Comparison of ENCODE assay signal across 13 cellular contexts in genomic region chr1:89259283-89259971, GRCh38. TPM values are rescaled to one million over a fixed set of nuclear protein-coding genes. Genes with fewer than 3 reads are reported as not detected.
DNase-seq lines count a peak whose midpoint lies in the region; ATAC-seq lines count a peak whose summit lies in the region.
"Had no signal": no experiment of that assay in that cellular context is flagged by ENCODE, and none has a peak within 500 bp of the region (broad histone marks: within the 10 kb centered on the region; RNA-seq: fewer than 3 reads in every experiment).

No MANE protein-coding gene starts in this region.

- ATAC-seq in activated CD8-positive, alpha-beta T cell treated with anti-CD3 and anti-CD28 coated beads, Interleukin-2, amount 10 ng/mL, durations not matched to agents 7 days and 5 days = peak; percentile 64
- peak; percentile 90 for ATAC-seq in stimulated activated naive CD8-positive, alpha-beta T cell treated with anti-CD3 and anti-CD28 coated beads, Interleukin-15, amount 100 ng/mL, for 72 hours

- H3K9me3 Mint-ChIP-seq in activated CD8-positive, alpha-beta T cell treated with anti-CD3 and anti-CD28 coated beads, Interleukin-2, amount 10 ng/mL, durations not matched to agents 7 days and 5 days (ENCODE audit: insufficient read depth) = peaks cover 31% of the 10 kb centered on the region
- peaks cover 14% of the 10 kb centered on the region in 2 donors for H3K9me3 Mint-ChIP-seq in stimulated activated naive CD8-positive, alpha-beta T cell treated with anti-CD3 and anti-CD28 coated beads, Interleukin-15, amount 100 ng/mL, for 72 hours
- H3K9me3 Mint-ChIP-seq: neural crest cell had no signal

- no peaks in the 10 kb centered on the region for H3K27me3 Mint-ChIP-seq in activated CD8-positive, alpha-beta T cell treated with anti-CD3 and anti-CD28 coated beads, Interleukin-2, amount 10 ng/mL, durations not matched to agents 7 days and 5 days (ENCODE audit: low read depth)
- no peaks in the 10 kb centered on the region for H3K27me3 Mint-ChIP-seq in stimulated activated naive CD8-positive, alpha-beta T cell treated with anti-CD3 and anti-CD28 coated beads, Interleukin-15, amount 100 ng/mL, for 72 hours

- H3K36me3 Mint-ChIP-seq in activated CD8-positive, alpha-beta T cell treated with anti-CD3 and anti-CD28 coated beads, Interleukin-2, amount 10 ng/mL, durations not matched to agents 7 days and 5 days (ENCODE audit: low read depth) = peaks cover 90% of the 10 kb centered on the region

- peaks cover 74% of the 10 kb centered on the region for H3K4me1 Mint-ChIP-seq in activated CD8-positive, alpha-beta T cell treated with anti-CD3 and anti-CD28 coated beads, Interleukin-2, amount 10 ng/mL, durations not matched to agents 7 days and 5 days (ENCODE audit: low read depth)
- H3K4me1 Mint-ChIP-seq in stimulated activated naive CD8-positive, alpha-beta T cell treated with anti-CD3 and anti-CD28 coated beads, Interleukin-15, amount 100 ng/mL, for 72 hours = peaks cover 70% of the 10 kb centered on the region
- H3K4me1 Mint-ChIP-seq: neural crest cell had no signal

- H3K27ac Mint-ChIP-seq in activated CD8-positive, alpha-beta T cell treated with anti-CD3 and anti-CD28 coated beads, Interleukin-2, amount 10 ng/mL, durations not matched to agents 7 days and 5 days = peak overlapping the region; percentile 86
- peak overlapping the region; percentile 83 to 95 for H3K27ac Mint-ChIP-seq in stimulated activated naive CD8-positive, alpha-beta T cell treated with anti-CD3 and anti-CD28 coated beads, Interleukin-15, amount 100 ng/mL, for 72 hours

- DNase-seq in activated naive CD4-positive, alpha-beta T cell treated with Interleukin-2 at 50 U/mL for 16 hours = peak; percentile 28
- no peak for DNase-seq in activated naive CD4-positive, alpha-beta T cell treated with anti-CD3 and anti-CD28 coated beads, Interleukin-2, amount 50 U/mL, for 16 hours
- DNase-seq in activated CD8-positive, alpha-beta T cell treated with anti-CD3 and anti-CD28 coated beads, Interleukin-2, amount 10 ng/mL, durations not matched to agents 7 days and 5 days = peak; percentile 83
- DNase-seq in foreskin melanocyte = peak; percentile 39
- peak in 1 of 2 donors; percentile 65 for DNase-seq in stimulated activated naive CD8-positive, alpha-beta T cell treated with anti-CD3 and anti-CD28 coated beads, Interleukin-15, amount 100 ng/mL, for 72 hours
- DNase-seq in cerebellum (ENCODE audit: low spot score) = no peak
- DNase-seq in AG08395 (ENCODE audit: low spot score) = no peak
- DNase-seq in NOMO-1 treated with dmso at 0.1 percent for 144 hours (lab: John Stamatoyannopoulos, UW; ENCODE audit: unreplicated experiment) = no peak
- DNase-seq: ACHN, erythroblast, NCI-H226 had no signal

- H3K4me3 Mint-ChIP-seq in activated CD8-positive, alpha-beta T cell treated with anti-CD3 and anti-CD28 coated beads, Interleukin-2, amount 10 ng/mL, durations not matched to agents 7 days and 5 days = peak overlapping the region; percentile 66
- peak overlapping the region; percentile 77 for H3K4me3 Mint-ChIP-seq in stimulated activated naive CD8-positive, alpha-beta T cell treated with anti-CD3 and anti-CD28 coated beads, Interleukin-15, amount 100 ng/mL, for 72 hours
- H3K4me3 Mint-ChIP-seq: neural crest cell had no signal

- CTCF ChIA-PET in activated CD8-positive, alpha-beta T cell treated with anti-CD3 and anti-CD28 coated beads, Interleukin-2, amount 10 ng/mL, durations not matched to agents 7 days and 5 days (lab: Charles Lee) = interaction anchor here (0.9 to 5.5 kb wide), 11 partner anchors 13 to 275 kb away, joined by 3 to 54 read pairs (median 5); partner anchors contain the start of genes GBP4 and GBP5

- POLR2A ChIA-PET in activated CD8-positive, alpha-beta T cell treated with anti-CD3 and anti-CD28 coated beads, Interleukin-2, amount 10 ng/mL, durations not matched to agents 7 days and 5 days (lab: Charles Lee) = interaction anchor here (0.6 to 4.8 kb wide), 12 partner anchors 12 to 260 kb away, joined by 3 to 49 read pairs (median 6); partner anchors contain the start of genes GBP2, GBP4 and GBP5

RNA-seq across cellular contexts. Expression of gene GBP5, which starts 13.2 kb away (rescaled TPM):
- 100 to 1,000 TPM; 261 TPM for total RNA-seq in activated CD8-positive, alpha-beta T cell treated with anti-CD3 and anti-CD28 coated beads, Interleukin-2, amount 10 ng/mL, durations not matched to agents 7 days and 5 days
- total RNA-seq in cerebellum = not detected
- total RNA-seq: MCF 10A, neural crest cell had no signal

Comparison
In these comparisons a context has a peak if more than half of its experiments do, and no peak if none do; other contexts are left out.
1. DNase-seq: peak in activated naive CD4-positive, alpha-beta T cell treated with Interleukin-2 at 50 U/mL for 16 hours (single experiment), activated CD8-positive, alpha-beta T cell treated with anti-CD3 and anti-CD28 coated beads, Interleukin-2, amount 10 ng/mL, durations not matched to agents 7 days and 5 days (single experiment) and foreskin melanocyte (single experiment); none in activated naive CD4-positive, alpha-beta T cell treated with anti-CD3 and anti-CD28 coated beads, Interleukin-2, amount 50 U/mL, for 16 hours (single experiment), cerebellum (single experiment), AG08395 (single experiment) and NOMO-1 treated with dmso at 0.1 percent for 144 hours (single experiment).
2. RNA of gene GBP5, which starts 13.2 kb away (total RNA-seq): 261 TPM in activated CD8-positive, alpha-beta T cell treated with anti-CD3 and anti-CD28 coated beads, Interleukin-2, amount 10 ng/mL, durations not matched to agents 7 days and 5 days; not detected in cerebellum (single experiment); every median in the first group is over 100 times any median in the second.